ENCODE assay signal across 1 cellular context in genomic region chr18:63366270-63366990, GRCh38.
TF ChIP-seq lines count a peak whose summit lies in the region.

No MANE protein-coding gene starts in this region.

TF ChIP-seq in neural cell, 6 proteins besides CTCF, POLR2A, EP300 and RAD21 (continued from another document):
- TF ChIP-seq REST (IDR thresholded peaks at IDR 0.05; ENCODE audit: borderline replicate concordance) (no peak), SMC3 (conservative IDR thresholded peaks at IDR 0.05; ENCODE audit: poor library complexity) (no peak), MXI1 (conservative IDR thresholded peaks at IDR 0.05; ENCODE audit: poor library complexity, severe bottlenecking) (no peak), TAF1 (IDR thresholded peaks at IDR 0.05; ENCODE audit: low read depth) (no peak), EZH2 (IDR thresholded peaks at IDR 0.05; ENCODE audit: borderline replicate concordance, insufficient read depth, low read length, poor library complexity, severe bottlenecking) (no peak)
TF ChIP-seq in neural cell: peak in this region for 0.
